In genomic region chr18:24118750-24119577, GRCh38 we compare ENCODE assay signal across 9 cellular contexts. TPM values are rescaled to one million over a fixed set of nuclear protein-coding genes. Genes with fewer than 3 reads are reported as not detected.
DNase-seq lines count a peak whose midpoint lies in the region; ATAC-seq, FAIRE-seq and TF ChIP-seq lines count a peak whose summit lies in the region.
"Had no signal": no experiment of that assay in that cellular context is flagged by ENCODE, and none has a peak within 500 bp of the region (broad histone marks: within the 10 kb centered on the region; RNA-seq: fewer than 3 reads in every experiment).

No MANE protein-coding gene starts in this region.

- H2AFZ ChIP-seq in HepG2 (ENCODE audit: low read length) = no peak overlapping the region

- H3K4me3 ChIP-seq in HepG2 (replicated peaks in 1 of 3; ENCODE audit: insufficient read depth in 1 of 3, low read depth in 2 of 3, low read length in 3 of 3) = no peak overlapping the region
- H3K4me3 ChIP-seq: BLaER1 treated with 17β-estradiol and CSF1 and Interleukin-3, amounts not matched to agents 10 nM and 100 nM had no signal

- peaks cover 24% of the 10 kb centered on the region for H3K4me1 ChIP-seq in HepG2 (ENCODE audit: insufficient read depth, low read length)

- in situ Hi-C loops in HepG2 (cut with HindIII; ENCODE audit: extremely low pct_ligation_motif_present, low pct_unique_long_range_greater_than_20kb) = loop anchor here (5.0 to 10.0 kb wide), 2 partner anchors 152 to 294 kb away; no protein-coding TSS in a partner anchor

- intact Hi-C loops in HepG2 (cut with micrococcal nuclease; ENCODE audit: unreplicated experiment) = loop anchor here (1.0 to 5.0 kb wide), 6 partner anchors 42 to 492 kb away; no protein-coding TSS in a partner anchor

- POLR2A ChIA-PET in HepG2 (lab: Yijun Ruan, JAX) = no interaction called here

- no peaks in the 10 kb centered on the region for H3K79me2 ChIP-seq in HepG2 (ENCODE audit: insufficient read depth, low read length)

- no peaks in the 10 kb centered on the region for H3K9me3 ChIP-seq in HepG2 (ENCODE audit: low read length)
- H3K9me3 ChIP-seq: BLaER1 treated with 17β-estradiol and CSF1 and Interleukin-3, amounts not matched to agents 10 nM and 100 nM had no signal

- CTCF ChIA-PET in HepG2 (lab: Yijun Ruan, JAX; ENCODE audit: low intra/inter-chr PET ratio, low total read pairs) = interaction anchor here (1.0 to 2.0 kb wide), 3 partner anchors 156 to 307 kb away, joined by 3 to 11 read pairs (median 5); no protein-coding TSS in a partner anchor

- DNase-seq in NK-92 treated with Interleukin-12 subunit alpha and Interleukin-12 subunit beta, amount 100 ng/mL, for 24 hours (lab: John Stamatoyannopoulos, UW) = peak; percentile 41
- DNase-seq in NK-92 (lab: John Stamatoyannopoulos, UW; ENCODE audit: unreplicated experiment) (no peak), NCI-H2227 treated with DMSO at 0.1 percent for 48 hours (lab: John Stamatoyannopoulos, UW) (peak; percentile 83), cerebellar cortex (ENCODE audit: low spot score) (peak; percentile 86), HepG2 (ENCODE audit: low spot score) (peak; percentile 70)
- peak; percentile 77 for DNase-seq in activated CD4-positive, CD25-positive, alpha-beta regulatory T cell treated with anti-CD3 and anti-CD28 coated beads, Interleukin-2, amount 50 U/mL, for 72 hours
- peak; percentile 58 to 73 (median 73) for DNase-seq in stimulated activated CD4-positive, alpha-beta T cell treated with anti-CD3 and anti-CD28 coated beads, TNF-alpha, amount 100 ng/mL, for 24 hours (ENCODE audit: low read depth in 3 of 3)

- no peak overlapping the region for H3K27ac ChIP-seq in HepG2 (ENCODE audit: extremely low read length, insufficient read depth, low read length)
- H3K27ac ChIP-seq: BLaER1 treated with 17β-estradiol and CSF1 and Interleukin-3, amounts not matched to agents 10 nM and 100 nM had no signal

- peak; percentile 84 for TF ChIP-seq CTCF in HepG2 (CRISPR knock-in tag; IDR thresholded peaks at IDR 0.05)

- TF ChIP-seq EP300 in HepG2 (IDR thresholded peaks at IDR 0.05; ENCODE audit: low read depth in 2 of 2, low read length in 2 of 2) (no peak), HepG2 (CRISPR knock-in tag; IDR thresholded peaks at IDR 0.05; ENCODE audit: borderline replicate concordance) (no peak)

- TF ChIP-seq POLR2A in HepG2 (IDR thresholded peaks at IDR 0.05; ENCODE audit: insufficient read depth in 1 of 2, low read depth in 2 of 2, low read length in 2 of 2) = no peak

- no peaks in the 10 kb centered on the region for H3K27me3 ChIP-seq in HepG2 (ENCODE audit: control insufficient read depth in 1 of 2, insufficient read depth in 2 of 2, low read length in 2 of 2)

- 70% methylated on average over 8 of the region's 8 CpGs for WGBS in HepG2 (ENCODE audit: low lambda C conversion rate)

- TF ChIP-seq RAD21 in HepG2 (CRISPR knock-in tag; IDR thresholded peaks at IDR 0.05) = peak; percentile 81

- H3K4me2 ChIP-seq in HepG2 (ENCODE audit: low read depth, low read length) = no peak overlapping the region
- H3K4me2 ChIP-seq: BLaER1 treated with 17β-estradiol and CSF1 and Interleukin-3, amounts not matched to agents 10 nM and 100 nM had no signal

- H3K9ac ChIP-seq in HepG2 (ENCODE audit: insufficient read depth, low read depth, low read length) = no peak overlapping the region
- H3K9ac ChIP-seq: BLaER1 treated with 17β-estradiol and CSF1 and Interleukin-3, amounts not matched to agents 10 nM and 100 nM had no signal

- peak; percentile 37 for FAIRE-seq in HepG2 (lab: Jason Lieb, UNC)

- no TSS peak for BruUV-seq in HepG2 (replicated peaks; lab: Mats Ljungman, UMichigan)

- peaks cover 0 to 6% of the 10 kb centered on the region in 2 experiments; a peak in 2 of 5 replicates for H3K36me3 ChIP-seq in HepG2 (replicated peaks in 1 of 2; ENCODE audit: control insufficient read depth in 1 of 2, insufficient read depth in 2 of 2, low read length in 2 of 2)

- ATAC-seq in HG03175 (IDR thresholded peaks at IDR 0.05; ENCODE audit: unreplicated experiment) = peak; percentile 84
- ATAC-seq in HepG2 = peak; percentile 68

- no peaks in the 10 kb centered on the region for H4K20me1 ChIP-seq in HepG2 (ENCODE audit: insufficient read depth, low read length)

TF ChIP-seq in HepG2, 621 proteins besides CTCF, POLR2A, EP300 and RAD21 (continues in another document):
- TF ChIP-seq PITX1 (CRISPR knock-in tag; IDR thresholded peaks at IDR 0.05) (no peak), FOXO1 (CRISPR knock-in tag; IDR thresholded peaks at IDR 0.05) (no peak), RNF219 (CRISPR knock-in tag; IDR thresholded peaks at IDR 0.05) (no peak), USF2 (IDR thresholded peaks at IDR 0.05; ENCODE audit: low read depth, low read length) (peak; percentile 81), USF2 (CRISPR knock-in tag; IDR thresholded peaks at IDR 0.05; ENCODE audit: borderline replicate concordance) (peak; percentile 90; the same call in 1 of the 2 replicates), ZNF589 (CRISPR knock-in tag; conservative IDR thresholded peaks at IDR 0.05) (no peak), SMC3 (IDR thresholded peaks at IDR 0.05; ENCODE audit: low read length) (peak; percentile 79), CEBPG (CRISPR knock-in tag; IDR thresholded peaks at IDR 0.05) (no peak), ZNF788 (CRISPR knock-in tag; IDR thresholded peaks at IDR 0.05; ENCODE audit: borderline replicate concordance) (no peak), ZBTB37 (CRISPR knock-in tag; IDR thresholded peaks at IDR 0.05) (no peak)

RNA-seq across cellular contexts. Expression of gene CABYR, which starts 19.9 kb away (rescaled TPM):
- 0.38 and 0.71 TPM in 2 replicates for total RNA-seq in HepG2 (2016; rRNA removed; fragmentation: Illumina TruSeq; extraction: Trizol)
- total RNA-seq in HepG2 (2016; cell fraction: cytosol; rRNA removed; fragmentation: Illumina TruSeq; extraction: Trizol; ENCODE audit: low read depth) = 0.53 TPM in 1 of 2 replicates, not detected in the other
- total RNA-seq in HepG2 (2016; cell fraction: insoluble cytoplasmic fraction; rRNA removed; fragmentation: Illumina TruSeq; extraction: Trizol) = 0.37 and 0.48 TPM in 2 replicates
- 0.34 and 0.52 TPM in 2 replicates for total RNA-seq in HepG2 (2016; cell fraction: membrane; rRNA removed; fragmentation: Illumina TruSeq; extraction: Trizol)
- 0.38 and 1.4 TPM in 2 replicates for total RNA-seq in HepG2 (2016; cell fraction: nucleus; rRNA removed; fragmentation: Illumina TruSeq; extraction: Trizol)
- 0.78 and 0.88 TPM in 2 replicates for polyA plus RNA-seq in HepG2 (2011; rRNA removed)
- polyA plus RNA-seq in HepG2 (2011; cell fraction: cytosol; rRNA removed) = 0.40 and 0.46 TPM in 2 replicates
- polyA plus RNA-seq in HepG2 (2011; cell fraction: nucleus; rRNA removed) = 0.96 and 1.2 TPM in 2 replicates
- 0.42 and 0.49 TPM in 2 replicates for polyA plus RNA-seq in HepG2 (2012)
- 0.16 and 0.26 TPM in 2 replicates for polyA plus RNA-seq in HepG2 (2016; cell fraction: cytosol; fragmentation: Illumina TruSeq; extraction: Trizol; ENCODE audit: low read depth)
- polyA plus RNA-seq in HepG2 (2016; cell fraction: insoluble cytoplasmic fraction; fragmentation: Illumina TruSeq; extraction: Trizol; ENCODE audit: low read depth) = 0.57 and 0.64 TPM in 2 replicates
- polyA plus RNA-seq in HepG2 (2016; cell fraction: membrane; fragmentation: Illumina TruSeq; extraction: Trizol; ENCODE audit: low read depth) = 0.26 TPM in 1 of 2 replicates, not detected in the other
- polyA plus RNA-seq in HepG2 (2016; cell fraction: nucleus; fragmentation: Illumina TruSeq; extraction: Trizol; ENCODE audit: insufficient read depth, low read depth) = 1.1 and 2.6 TPM in 2 replicates
- 3.9 TPM in 1 of 2 replicates, not detected in the other for polyA minus RNA-seq in HepG2 (2011; rRNA and poly(A)+ RNA removed; ENCODE audit: low replicate concordance)
- not detected in 2 replicates for polyA minus RNA-seq in HepG2 (2011; cell fraction: cytosol; rRNA and poly(A)+ RNA removed)
- polyA minus RNA-seq in HepG2 (2011; cell fraction: nucleus; rRNA and poly(A)+ RNA removed) = 1.0 and 1.5 TPM in 2 replicates
